Comparison of ENCODE assay signal across 24 cellular contexts in the genomic region with DNA sequence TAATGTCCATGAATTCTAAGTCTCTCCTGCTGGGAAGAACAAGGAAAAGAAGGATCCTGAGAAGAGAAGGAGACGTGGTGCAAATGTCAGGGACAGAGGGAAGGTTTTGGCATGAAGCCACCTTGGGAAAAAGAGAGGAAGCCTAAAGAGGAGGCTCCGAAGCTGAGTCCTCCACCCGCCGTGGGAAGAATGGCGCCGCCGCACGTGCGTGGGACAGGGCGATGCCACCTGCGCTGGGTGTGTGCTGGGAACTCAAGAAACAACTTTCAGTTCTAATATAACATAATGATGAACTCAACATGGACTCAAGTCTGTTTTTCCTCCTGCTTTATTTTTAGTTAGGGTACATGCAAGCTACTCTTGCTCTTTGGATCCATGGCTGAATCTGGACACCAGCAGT.
"Had no signal": no experiment of that assay in that cellular context is flagged by ENCODE, and none has a peak within 500 bp of the region (broad histone marks: within the 10 kb centered on the region; RNA-seq: fewer than 3 reads in every experiment).

No MANE protein-coding gene starts in this region.

- H3K9me3 ChIP-seq: colonic mucosa, esophagus muscularis mucosa, esophagus squamous epithelium, gastrocnemius medialis, gastroesophageal sphincter, heart left ventricle, heart right ventricle had no signal

- H3K4me3 Mint-ChIP-seq: dendritic cell treated with granulocyte-macrophage colony-stimulating factor and Interleukin-4, amounts not matched to agents 40 ng/mL and 50 ng/mL, for 4 days; effector memory CD8-positive, alpha-beta T cell; endodermal cell had no signal

- H3K27ac ChIP-seq: colonic mucosa, coronary artery, dorsolateral prefrontal cortex, epithelial cell of prostate, esophagus muscularis mucosa, esophagus squamous epithelium, foreskin keratinocyte, gastrocnemius medialis, gastroesophageal sphincter, heart left ventricle, heart right ventricle had no signal

- H3K4me3 ChIP-seq: colonic mucosa, coronary artery, dorsolateral prefrontal cortex, esophagus muscularis mucosa, esophagus squamous epithelium, gastrocnemius medialis, gastroesophageal sphincter, heart left ventricle, heart right ventricle had no signal

- DNase-seq: colonic mucosa; cortex of kidney; dermis blood vessel endothelial cell; dorsolateral prefrontal cortex; effector CD4-positive, alpha-beta T cell; effector CD8-positive, alpha-beta T cell; effector memory CD4-positive, alpha-beta T cell; effector memory CD8-positive, alpha-beta T cell; endodermal cell; erythroblast; esophagus squamous epithelium; foreskin fibroblast; foreskin keratinocyte; foreskin melanocyte; gastrocnemius medialis; glutamatergic neuron; head of caudate nucleus; heart left ventricle; heart right ventricle had no signal

- H3K27ac Mint-ChIP-seq: dendritic cell treated with granulocyte-macrophage colony-stimulating factor and Interleukin-4, amounts not matched to agents 40 ng/mL and 50 ng/mL, for 4 days; effector memory CD8-positive, alpha-beta T cell; endodermal cell had no signal

- H3K27me3 ChIP-seq: colonic mucosa, foreskin keratinocyte, gastrocnemius medialis had no signal

- H3K9me3 Mint-ChIP-seq: dendritic cell treated with granulocyte-macrophage colony-stimulating factor and Interleukin-4, amounts not matched to agents 40 ng/mL and 50 ng/mL, for 4 days; effector memory CD8-positive, alpha-beta T cell had no signal

- H3K36me3 ChIP-seq: colonic mucosa, esophagus muscularis mucosa, esophagus squamous epithelium, gastrocnemius medialis, gastroesophageal sphincter, heart left ventricle, heart right ventricle had no signal

- H3K4me1 ChIP-seq: colonic mucosa, esophagus muscularis mucosa, foreskin keratinocyte, gastrocnemius medialis, gastroesophageal sphincter had no signal
